12 cellular contexts compared by ENCODE assay signal in genomic region chr6:32369678-32370077, GRCh38. TPM values are rescaled to one million over a fixed set of nuclear protein-coding genes. Genes with fewer than 3 reads are reported as not detected.
DNase-seq lines count a peak whose midpoint lies in the region; ATAC-seq lines count a peak whose summit lies in the region.
"Had no signal": no experiment of that assay in that cellular context is flagged by ENCODE, and none has a peak within 500 bp of the region (broad histone marks: within the 10 kb centered on the region; RNA-seq: fewer than 3 reads in every experiment).

No MANE protein-coding gene starts in this region.

- DNase-seq in COLO829 (ENCODE audit: low spot score) (peak; percentile 70), HPDE6-E6E7 (ENCODE audit: extremely low spot score) (peak; percentile 60), brain pericyte (ENCODE audit: low read depth, low spot score) (peak; percentile 7), myocyte (ENCODE audit: low read depth) (peak; percentile 19), NCI-H748 (lab: John Stamatoyannopoulos, UW; ENCODE audit: unreplicated experiment) (no peak), ureter (ENCODE audit: low spot score) (no peak)
- DNase-seq: body of pancreas, NCI-H69 had no signal

- no peak for ATAC-seq in GM18867 (IDR thresholded peaks at IDR 0.05; ENCODE audit: unreplicated experiment)
- ATAC-seq: body of pancreas had no signal

RNA-seq across cellular contexts. Expression of gene TSBP1, which starts 2.0 kb away (rescaled TPM):
- not detected in 2 replicates for total RNA-seq in myocyte
- polyA plus RNA-seq in myocyte (2012): not detected
- total RNA-seq in ureter: not detected
- total RNA-seq: body of pancreas, G401, H1 had no signal
- polyA plus RNA-seq: H1, thymus had no signal

RNA-seq across cellular contexts. Expression of gene BTNL2, which starts 37.3 kb away (rescaled TPM):
- not detected in 2 replicates for total RNA-seq in myocyte
- polyA plus RNA-seq in myocyte (2012): not detected
- not detected for total RNA-seq in ureter
- total RNA-seq: body of pancreas, G401, H1 had no signal
- polyA plus RNA-seq: H1, thymus had no signal

Comparison
In these comparisons a context has a peak if more than half of its experiments do, and no peak if none do; other contexts are left out.
1. DNase-seq: peak in COLO829 (single experiment), HPDE6-E6E7 (single experiment), brain pericyte (single experiment) and myocyte (single experiment); none in NCI-H748 (single experiment) and ureter (single experiment).